Comparison of ENCODE assay signal across 8 cellular contexts in the genomic region with DNA sequence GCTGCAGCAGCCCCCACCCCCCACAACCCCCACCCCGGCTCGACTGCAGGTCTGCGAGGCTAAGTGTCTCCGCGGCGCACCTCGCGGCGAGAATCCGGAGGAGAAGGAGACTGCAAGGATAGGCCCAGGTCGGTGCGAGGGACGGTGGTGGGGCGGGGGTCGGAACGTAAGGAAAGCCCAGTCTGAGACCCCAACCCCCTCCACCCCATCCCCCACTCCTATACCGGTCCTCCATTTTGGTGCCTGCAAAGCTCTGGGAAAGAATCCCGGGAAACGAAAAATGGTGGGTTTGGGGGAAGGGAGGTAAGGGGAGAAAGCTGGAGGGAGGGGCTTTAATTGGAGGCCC. TPM values are rescaled to one million over a fixed set of nuclear protein-coding genes. Genes with fewer than 3 reads are reported as not detected.
A peak's percentile ranks its signal among the peaks of the same experiment; 100 is the strongest.
DNase-seq lines count a peak whose midpoint lies in the region; ATAC-seq and TF ChIP-seq lines count a peak whose summit lies in the region.

No MANE protein-coding gene starts in this region.

- peak overlapping the region; percentile 63 for H3K4me3 ChIP-seq in Jurkat, Clone E6-1 (ENCODE audit: low read length)
- peak overlapping the region; percentile 54 to 69 (median 62) for H3K4me3 ChIP-seq in gastrocnemius medialis

- intact Hi-C loops in CD14-positive monocyte (cut with micrococcal nuclease) (no loop called here), left ventricle myocardium superior (cut with micrococcal nuclease) (no loop called here), gastrocnemius medialis (cut with DNase I; ENCODE audit: low total_unique reads) (no loop called here)

- H3K4me1 ChIP-seq in gastrocnemius medialis = no peaks in the 10 kb centered on the region

- H3K36me3 ChIP-seq in gastrocnemius medialis = no peaks in the 10 kb centered on the region

- H3K9me3 Mint-ChIP-seq in CD14-positive monocyte = peaks cover 0 to 3% (median 0%) of the 10 kb centered on the region in 7 donors

- H3K9me3 ChIP-seq in gastrocnemius medialis = no peaks in the 10 kb centered on the region

- H3K27ac Mint-ChIP-seq in CD14-positive monocyte = no peak overlapping the region

- peaks cover 0 to 4% (median 0%) of the 10 kb centered on the region in 3 donors for H3K27me3 ChIP-seq in gastrocnemius medialis

- peaks cover 8% of the 10 kb centered on the region for H3K4me1 Mint-ChIP-seq in CD14-positive monocyte

- ATAC-seq in left ventricle myocardium superior = peak; percentile 74
- ATAC-seq in gastrocnemius medialis = no peak
- ATAC-seq in HG03159 (IDR thresholded peaks at IDR 0.05; ENCODE audit: unreplicated experiment) = no peak
- ATAC-seq in HG03139 (IDR thresholded peaks at IDR 0.05; ENCODE audit: unreplicated experiment) = no peak

- TF ChIP-seq CTCF in CD14-positive monocyte (IDR thresholded peaks at IDR 0.05) (no peak), gastrocnemius medialis (IDR thresholded peaks at IDR 0.05 in 4 of 5, conservative IDR thresholded peaks at IDR 0.05 in 1 of 5) (no peak)

- in situ Hi-C loops in gastrocnemius medialis (cut with MboI; ENCODE audit: low sequenced_read_pairs in 4 of 4) = no loop called here

- peak overlapping the region; percentile 73 to 82 for H3K4me3 Mint-ChIP-seq in CD14-positive monocyte

- H3K27ac ChIP-seq in gastrocnemius medialis = peak overlapping the region in 3 of 4 donors; percentile 46 to 54 (median 53)

- no peaks in the 10 kb centered on the region for H3K36me3 Mint-ChIP-seq in CD14-positive monocyte

- TF ChIP-seq POLR2A in gastrocnemius medialis (IDR thresholded peaks at IDR 0.05) = no peak

- peaks cover 4 to 7% (median 4%) of the 10 kb centered on the region in 3 donors for H3K27me3 Mint-ChIP-seq in CD14-positive monocyte (ENCODE audit: low read depth in 3 of 3)

- DNase-seq in CD14-positive monocyte (ENCODE audit: low spot score) (no peak), left ventricle myocardium superior (peak; percentile 26), gastrocnemius medialis (no peak), KG1 (lab: John Stamatoyannopoulos, UW) (no peak)
- DNase-seq in Jurkat, Clone E6-1 (ENCODE audit: low read depth, low spot score) = no peak
- DNase-seq in activated naive CD4-positive, alpha-beta T cell treated with anti-CD3 and anti-CD28 coated beads, Interleukin-2, amount 50 U/mL, for 16 hours = peak; percentile 10

RNA-seq across cellular contexts. Expression of a gene that starts 0.6 kb away (rescaled TPM):
- polyA plus RNA-seq in CD14-positive monocyte = 1 to 10 TPM; 2.0 to 2.7 TPM
- polyA plus RNA-seq in Jurkat, Clone E6-1 (2012; ENCODE audit: insufficient read depth, insufficient read length) = 162 TPM
- total RNA-seq in left ventricle myocardium superior = 147 TPM
- total RNA-seq in gastrocnemius medialis = 10 to 100 TPM in 2 of 4 donors, 1 to 10 TPM in 2; 8.2 to 12.5 (median 10.5) TPM

RNA-seq across cellular contexts. Expression of a gene that starts 20.6 kb away (rescaled TPM):
- 1 to 10 TPM in 1 of 2 donors, under 1 TPM in 1; 0.49 to 2.2 TPM for polyA plus RNA-seq in CD14-positive monocyte
- 39.7 TPM for polyA plus RNA-seq in Jurkat, Clone E6-1 (2012; ENCODE audit: insufficient read depth, insufficient read length)
- total RNA-seq in left ventricle myocardium superior (18.4 TPM), gastrocnemius medialis (10 to 100 TPM in 1 of 4 donors, 1 to 10 TPM in 3; 2.0 to 10.4 (median 6.5) TPM)

RNA-seq across cellular contexts. Expression of a gene that starts 46.9 kb away (rescaled TPM):
- polyA plus RNA-seq in CD14-positive monocyte = not detected
- polyA plus RNA-seq in Jurkat, Clone E6-1 (2012; ENCODE audit: insufficient read depth, insufficient read length) = not detected
- total RNA-seq in left ventricle myocardium superior (4.0 TPM), gastrocnemius medialis (1 to 10 TPM in 3 of 4 donors, not detected in 1; 1.1 to 1.9 (median 1.7) TPM)

Comparison
In these comparisons a context has a peak if more than half of its experiments do, and no peak if none do; other contexts are left out.
1. DNase-seq: peak in activated naive CD4-positive, alpha-beta T cell treated with anti-CD3 and anti-CD28 coated beads, Interleukin-2, amount 50 U/mL, for 16 hours (single experiment) and left ventricle myocardium superior (single experiment); none in CD14-positive monocyte (single experiment), Jurkat, Clone E6-1 (single experiment), gastrocnemius medialis (0 of 2) and KG1 (single experiment).
2. RNA of a gene that starts 0.6 kb away (total RNA-seq): 147 TPM in left ventricle myocardium superior (single experiment); 8.2 to 12.5 TPM in gastrocnemius medialis; every median in the first group is over 10 times any median in the second.